Comparison of ENCODE assay signal across 1 cellular context in the genomic region with DNA sequence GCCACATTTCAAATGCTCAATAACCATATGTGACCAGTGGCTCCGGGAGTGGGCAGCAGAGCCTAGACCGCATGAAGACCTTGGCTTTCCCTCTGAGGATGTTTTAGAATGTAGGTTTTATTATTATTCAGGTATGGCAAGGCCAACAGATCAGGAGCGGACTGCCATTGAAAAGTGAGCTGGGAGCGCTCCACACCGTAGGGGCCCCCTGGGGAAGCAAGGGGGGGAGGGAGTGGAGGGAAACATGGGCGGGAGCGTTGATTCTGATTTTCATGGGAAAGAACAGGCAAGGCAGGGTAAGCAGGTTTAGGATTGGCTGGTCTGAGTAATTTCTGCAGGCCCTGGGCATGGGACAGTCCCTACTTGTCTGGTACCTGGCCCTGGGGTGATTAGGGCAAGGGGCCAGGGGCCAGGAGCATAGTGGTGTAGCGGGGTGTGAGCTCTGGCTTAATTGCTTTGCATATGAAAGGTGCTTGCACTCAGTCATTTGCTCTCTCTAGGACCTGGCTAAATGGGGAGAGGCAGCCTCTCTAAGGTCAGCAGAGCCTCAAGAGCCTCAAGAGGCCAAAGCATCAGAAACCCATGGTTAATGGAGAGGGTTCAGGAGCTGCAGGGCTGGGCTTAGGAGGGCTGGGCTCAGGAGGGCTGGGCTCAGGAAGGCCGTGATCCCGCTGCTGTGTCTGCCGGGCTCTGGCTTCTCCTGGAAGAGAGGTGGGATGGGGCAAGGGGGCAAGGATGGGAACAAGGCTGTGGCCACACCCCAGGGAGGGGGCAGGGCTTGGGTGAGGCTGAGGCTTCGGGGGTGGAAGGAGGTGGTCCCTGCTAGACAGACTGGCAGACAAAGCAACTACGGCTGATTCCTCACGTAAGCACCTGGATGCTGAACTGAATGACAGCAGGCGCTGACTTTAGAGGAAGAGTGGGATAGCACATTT.
A peak's percentile ranks its signal among the peaks of the same experiment; 100 is the strongest.
TF ChIP-seq lines count a peak whose summit lies in the region.

No MANE protein-coding gene starts in this region.

TF ChIP-seq in GM23338, 12 proteins besides CTCF, POLR2A, EP300 and RAD21 (continued from another document):
- TF ChIP-seq ZNF462 (CRISPR knock-in tag; IDR thresholded peaks at IDR 0.05): peak; percentile 72
- 0 out of 2 replicates have a peak, but pooled peaks have one; percentile 15 for TF ChIP-seq CREB1 (CRISPR knock-in tag; IDR thresholded peaks at IDR 0.05; ENCODE audit: low read depth)
